Comparison of ENCODE assay signal across 8 cellular contexts in the genomic region with DNA sequence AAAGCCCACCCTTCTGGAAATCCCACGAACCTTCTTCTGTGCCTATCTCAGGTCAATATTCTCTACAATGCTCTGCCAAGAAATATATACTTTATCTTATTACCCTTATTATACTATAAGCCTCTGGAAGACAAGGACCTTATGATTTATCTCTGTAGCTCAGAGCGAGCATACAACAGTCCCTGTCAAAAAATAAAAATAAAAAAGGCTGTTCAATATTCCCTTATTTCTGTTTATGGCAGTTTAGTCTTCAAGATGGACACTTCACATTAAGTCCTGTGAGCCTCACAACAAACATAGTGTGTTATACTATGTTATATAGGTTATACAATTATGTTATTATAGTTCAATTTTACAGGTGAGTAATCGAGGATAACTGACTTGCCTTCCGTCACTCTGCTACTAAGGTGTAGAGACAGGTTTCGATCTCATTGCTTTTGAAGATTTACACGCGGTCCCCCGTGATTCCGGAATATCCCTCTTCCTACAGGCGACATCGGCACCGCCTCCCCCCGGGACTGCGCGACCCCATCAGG. TPM values are rescaled to one million over a fixed set of nuclear protein-coding genes. Genes with fewer than 3 reads are reported as not detected.
A peak's percentile ranks its signal among the peaks of the same experiment; 100 is the strongest.
DNase-seq lines count a peak whose midpoint lies in the region; ATAC-seq and TF ChIP-seq lines count a peak whose summit lies in the region.

No MANE protein-coding gene starts in this region.

- peak; percentile 11 for ATAC-seq in HG02943 (IDR thresholded peaks at IDR 0.05; ENCODE audit: low read depth, unreplicated experiment)
- peak; percentile 46 for ATAC-seq in mucosa of descending colon
- no peak for ATAC-seq in HG03135 (IDR thresholded peaks at IDR 0.05; ENCODE audit: unreplicated experiment)

- no peaks in the 10 kb centered on the region for H3K27me3 Mint-ChIP-seq in brain

- H3K4me3 ChIP-seq in mucosa of descending colon, result peak overlapping the region; percentile 64

- TF ChIP-seq CTCF in C4-2B (conservative IDR thresholded peaks at IDR 0.05), result no peak
- no peak for TF ChIP-seq CTCF in brain (conservative IDR thresholded peaks at IDR 0.05)
- TF ChIP-seq CTCF in mucosa of descending colon (IDR thresholded peaks at IDR 0.05), result no peak

- peaks cover 24% of the 10 kb centered on the region for H3K36me3 Mint-ChIP-seq in brain

- peaks cover 39% of the 10 kb centered on the region for H3K4me1 Mint-ChIP-seq in brain

- intact Hi-C loops in mucosa of descending colon (cut with DNase I, micrococcal nuclease), result no loop called here

- H3K27ac Mint-ChIP-seq in brain, result peak overlapping the region; percentile 98 to 99 (median 98)

- no peaks in the 10 kb centered on the region for H3K9me3 ChIP-seq in mucosa of descending colon

- peaks cover 10% of the 10 kb centered on the region for H3K4me1 ChIP-seq in mucosa of descending colon (ENCODE audit: low read depth)

- peak overlapping the region; percentile 96 to 100 (median 99) for H3K4me3 Mint-ChIP-seq in brain

- DNase-seq in mucosa of descending colon, result no peak
- DNase-seq in stimulated activated CD4-positive, alpha-beta T cell treated with anti-CD3 and anti-CD28 coated beads, Interleukin-2, amount 100 ng/mL, for 24 hours, result no peak
- DNase-seq in SKM-1 treated with dmso at 0.1 percent for 144 hours (lab: John Stamatoyannopoulos, UW; ENCODE audit: unreplicated experiment), result no peak
- DNase-seq in DMS 273 treated with DMSO at 0.1 percent for 48 hours (lab: John Stamatoyannopoulos, UW), result no peak

- H3K9me3 Mint-ChIP-seq in brain, result no peaks in the 10 kb centered on the region

- peak overlapping the region; percentile 85 for H3K27ac ChIP-seq in C4-2B

- no peaks in the 10 kb centered on the region for H3K36me3 ChIP-seq in mucosa of descending colon (ENCODE audit: low read depth)

RNA-seq across cellular contexts. Expression of a gene that starts 0.6 kb away (rescaled TPM):
- 35.5 TPM for polyA plus RNA-seq in brain (ENCODE audit: insufficient read depth, low read depth, low replicate concordance)
- total RNA-seq in mucosa of descending colon, result 10 to 100 TPM; 43.4 to 78.0 (median 66.0) TPM
